ENCODE assay signal across 1 cellular context in genomic region chr1:31859719-31860118, GRCh38.
TF ChIP-seq lines count a peak whose summit lies in the region.

No MANE protein-coding gene starts in this region.

TF ChIP-seq in HepG2, 621 proteins besides CTCF, POLR2A, EP300 and RAD21:
- TF ChIP-seq KDM5B (CRISPR knock-in tag; IDR thresholded peaks at IDR 0.05; ENCODE audit: borderline replicate concordance): no peak
- no peak for TF ChIP-seq ZNF24 (IDR thresholded peaks at IDR 0.05)
- peak; percentile 50; the same call in 1 of the 2 replicates for TF ChIP-seq HNF4A (CRISPR knock-in tag; IDR thresholded peaks at IDR 0.05)
- TF ChIP-seq CHD2 (IDR thresholded peaks at IDR 0.05; ENCODE audit: low read depth, low read length): no peak
TF ChIP-seq in HepG2: peak in this region for 1.
